Comparison of ENCODE assay signal across 26 cellular contexts in genomic region chr3:191280111-191280510, GRCh38. TPM values are rescaled to one million over a fixed set of nuclear protein-coding genes. Genes with fewer than 3 reads are reported as not detected.
"Had no signal": no experiment of that assay in that cellular context is flagged by ENCODE, and none has a peak within 500 bp of the region (broad histone marks: within the 10 kb centered on the region; RNA-seq: fewer than 3 reads in every experiment).

No MANE protein-coding gene starts in this region.

- H3K4me3 Mint-ChIP-seq: memory B cell; naive B cell; natural killer cell treated with Interleukin-12 subunit alpha and Interleukin-12 subunit beta and Interleukin-15 and Interleukin-18, amount 100 ng/mL, for 72 hours; neural progenitor cell; stimulated activated naive CD8-positive, alpha-beta T cell treated with anti-CD3 and anti-CD28 coated beads, Interleukin-15, amount 100 ng/mL, for 72 hours had no signal

- FAIRE-seq: keratinocyte had no signal

- H3K9ac ChIP-seq: neural progenitor cell had no signal

- H2AFZ ChIP-seq: neural progenitor cell had no signal

- H3K9me3 ChIP-seq: lower lobe of right lung, mucosa of descending colon, prostate gland, suprapubic skin, transverse colon, upper lobe of right lung, uterus had no signal

- H3K27me3 Mint-ChIP-seq: memory B cell; naive B cell; stimulated activated naive CD8-positive, alpha-beta T cell treated with anti-CD3 and anti-CD28 coated beads, Interleukin-15, amount 100 ng/mL, for 72 hours had no signal

- DNase-seq: dorsolateral prefrontal cortex; effector CD4-positive, alpha-beta T cell; head of caudate nucleus; left ventricle myocardium superior; lower lobe of right lung; mucosa of descending colon; naive B cell; nucleus accumbens; stimulated activated CD4-positive, alpha-beta T cell treated with anti-CD3 and anti-CD28 coated beads, Interleukin-12 subunit alpha, Interleukin-12 subunit beta, amount 100 ng/mL, for 4 hours; stimulated activated CD4-positive, alpha-beta T cell treated with anti-CD3 and anti-CD28 coated beads, Interleukin-1b, Interleukin-23, amount 100 ng/mL, for 48 hours; stimulated activated CD4-positive, alpha-beta T cell treated with anti-CD3 and anti-CD28 coated beads, Interleukin-4, amount 100 ng/mL, for 1 hour; stimulated activated CD8-positive, alpha-beta memory T cell treated with anti-CD3 and anti-CD28 coated beads, Interleukin-4, amount 100 ng/mL, for 48 hours; stimulated activated naive CD4-positive, alpha-beta T cell; stimulated activated naive CD8-positive, alpha-beta T cell treated with anti-CD3 and anti-CD28 coated beads, Interleukin-15, amount 100 ng/mL, for 72 hours; transverse colon; upper lobe of right lung; uterus had no signal

- H3K27ac Mint-ChIP-seq: memory B cell; natural killer cell treated with Interleukin-12 subunit alpha and Interleukin-12 subunit beta and Interleukin-15 and Interleukin-18, amount 100 ng/mL, for 72 hours; neural progenitor cell; stimulated activated naive CD8-positive, alpha-beta T cell treated with anti-CD3 and anti-CD28 coated beads, Interleukin-15, amount 100 ng/mL, for 72 hours had no signal

- H3K4me1 Mint-ChIP-seq: neural progenitor cell; stimulated activated naive CD8-positive, alpha-beta T cell treated with anti-CD3 and anti-CD28 coated beads, Interleukin-15, amount 100 ng/mL, for 72 hours had no signal

- H3K4me2 ChIP-seq: neural progenitor cell, smooth muscle cell had no signal

- H3K4me1 ChIP-seq: lower lobe of right lung, neural progenitor cell, prostate gland, right atrium auricular region, suprapubic skin, transverse colon, upper lobe of right lung, uterus had no signal

- H3K36me3 Mint-ChIP-seq: naive B cell; natural killer cell treated with Interleukin-12 subunit alpha and Interleukin-12 subunit beta and Interleukin-15 and Interleukin-18, amount 100 ng/mL, for 72 hours; neural progenitor cell had no signal

- H3K36me3 ChIP-seq: lower lobe of right lung, neural progenitor cell, prostate gland, right atrium auricular region, suprapubic skin, transverse colon, upper lobe of right lung, uterus had no signal

- ATAC-seq: left ventricle myocardium superior; lower lobe of right lung; mucosa of descending colon; natural killer cell treated with Interleukin-12 subunit alpha and Interleukin-12 subunit beta and Interleukin-15 and Interleukin-18, amount 100 ng/mL, for 72 hours; sciatic nerve; stimulated activated naive CD8-positive, alpha-beta T cell treated with anti-CD3 and anti-CD28 coated beads, Interleukin-15, amount 100 ng/mL, for 72 hours; upper lobe of right lung had no signal

- H3K27me3 ChIP-seq: dorsolateral prefrontal cortex, neural progenitor cell, right atrium auricular region, suprapubic skin, transverse colon, upper lobe of right lung, uterus had no signal

- H3K4me3 ChIP-seq: dorsolateral prefrontal cortex, lower lobe of right lung, mucosa of descending colon, neural progenitor cell, prostate gland, right atrium auricular region, smooth muscle cell, suprapubic skin, transverse colon, upper lobe of right lung, uterus had no signal

- H3K9me3 Mint-ChIP-seq: natural killer cell treated with Interleukin-12 subunit alpha and Interleukin-12 subunit beta and Interleukin-15 and Interleukin-18, amount 100 ng/mL, for 72 hours; neural progenitor cell; stimulated activated naive CD8-positive, alpha-beta T cell treated with anti-CD3 and anti-CD28 coated beads, Interleukin-15, amount 100 ng/mL, for 72 hours had no signal

- H3K27ac ChIP-seq: dorsolateral prefrontal cortex, lower lobe of right lung, neural progenitor cell, prostate gland, right atrium auricular region, suprapubic skin, transverse colon, upper lobe of right lung, uterus had no signal

RNA-seq across cellular contexts. Expression of gene UTS2B, which starts 50.2 kb away (rescaled TPM):
- total RNA-seq: natural killer cell treated with Interleukin-12 subunit alpha and Interleukin-12 subunit beta and Interleukin-15 and Interleukin-18, amount 100 ng/mL, for 72 hours had no signal
- polyA plus RNA-seq: keratinocyte, smooth muscle cell had no signal
